1 cellular context compared by ENCODE assay signal in genomic region chr20:3751284-3751663, GRCh38.
TF ChIP-seq lines count a peak whose summit lies in the region.

No MANE protein-coding gene starts in this region.

TF ChIP-seq in GM23338, 12 proteins besides CTCF, POLR2A, EP300 and RAD21 (continued from another document):
- no peak for TF ChIP-seq POLR2AphosphoS5 (IDR thresholded peaks at IDR 0.05; ENCODE audit: low read depth)
- TF ChIP-seq EZH2 (IDR thresholded peaks at IDR 0.05; ENCODE audit: low read depth, unreplicated experiment): no peak
